Comparison of ENCODE assay signal across 1 cellular context in the genomic region with DNA sequence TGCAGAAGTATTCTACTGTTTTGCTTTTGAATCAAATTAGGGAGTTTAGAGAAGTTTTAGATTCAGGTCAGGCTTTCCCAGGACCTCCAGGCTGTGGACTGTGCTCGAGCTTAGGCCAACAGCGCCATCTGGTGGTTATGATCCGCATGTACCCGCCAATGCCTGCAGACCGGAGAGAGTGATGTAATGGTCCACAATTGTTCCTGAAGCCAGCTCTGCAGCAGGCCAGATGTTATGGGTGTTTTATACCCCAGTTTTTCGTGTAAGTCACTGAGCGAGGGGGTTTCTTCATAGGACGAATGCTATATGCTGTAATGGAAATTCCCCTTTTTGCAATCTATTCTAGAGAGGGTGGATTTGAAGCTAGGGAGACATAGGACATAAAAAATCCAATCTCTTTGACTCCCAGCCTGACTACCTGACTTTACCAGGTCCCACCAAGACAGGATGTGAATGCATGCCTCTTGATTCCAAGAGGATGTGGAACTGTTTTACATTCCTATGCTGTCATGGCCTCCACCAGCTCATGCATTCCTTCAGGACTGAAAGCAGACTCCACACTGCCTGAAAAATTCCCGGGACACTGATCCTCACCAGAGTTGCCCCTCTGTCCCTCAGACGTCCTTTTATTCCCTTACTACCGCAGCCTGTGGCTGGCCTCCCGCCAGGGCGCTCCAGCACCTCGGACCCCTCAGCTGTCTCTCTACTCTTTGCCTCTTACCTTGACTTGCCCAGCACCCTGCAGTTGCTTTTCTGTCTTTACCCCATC.
TF ChIP-seq lines count a peak whose summit lies in the region.

No MANE protein-coding gene starts in this region.

TF ChIP-seq in HepG2, 621 proteins besides CTCF, POLR2A, EP300 and RAD21 (continued from another document and continues in another):
- TF ChIP-seq, protein P1, sequence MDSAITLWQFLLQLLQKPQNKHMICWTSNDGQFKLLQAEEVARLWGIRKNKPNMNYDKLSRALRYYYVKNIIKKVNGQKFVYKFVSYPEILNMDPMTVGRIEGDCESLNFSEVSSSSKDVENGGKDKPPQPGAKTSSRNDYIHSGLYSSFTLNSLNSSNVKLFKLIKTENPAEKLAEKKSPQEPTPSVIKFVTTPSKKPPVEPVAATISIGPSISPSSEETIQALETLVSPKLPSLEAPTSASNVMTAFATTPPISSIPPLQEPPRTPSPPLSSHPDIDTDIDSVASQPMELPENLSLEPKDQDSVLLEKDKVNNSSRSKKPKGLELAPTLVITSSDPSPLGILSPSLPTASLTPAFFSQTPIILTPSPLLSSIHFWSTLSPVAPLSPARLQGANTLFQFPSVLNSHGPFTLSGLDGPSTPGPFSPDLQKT (CRISPR knock-in tag; IDR thresholded peaks at IDR 0.05; ENCODE audit: borderline replicate concordance): no peak
- no peak for TF ChIP-seq HDAC6 (IDR thresholded peaks at IDR 0.05; ENCODE audit: low read depth, low read length)
- no peak for TF ChIP-seq ZNF460 (CRISPR knock-in tag; IDR thresholded peaks at IDR 0.05; ENCODE audit: borderline replicate concordance)
- TF ChIP-seq POLR2AphosphoS5 (IDR thresholded peaks at IDR 0.05; ENCODE audit: low read depth, low read length): no peak
- no peak for TF ChIP-seq SRSF1 (optimal IDR thresholded peaks at IDR 0.05; ENCODE audit: low read depth, low read length)
- no peak for TF ChIP-seq ASH2L (IDR thresholded peaks at IDR 0.05; ENCODE audit: insufficient read length, low read depth, low read length)
- no peak for TF ChIP-seq ZNF788 (CRISPR knock-in tag; IDR thresholded peaks at IDR 0.05; ENCODE audit: borderline replicate concordance)
- TF ChIP-seq, protein P2, sequence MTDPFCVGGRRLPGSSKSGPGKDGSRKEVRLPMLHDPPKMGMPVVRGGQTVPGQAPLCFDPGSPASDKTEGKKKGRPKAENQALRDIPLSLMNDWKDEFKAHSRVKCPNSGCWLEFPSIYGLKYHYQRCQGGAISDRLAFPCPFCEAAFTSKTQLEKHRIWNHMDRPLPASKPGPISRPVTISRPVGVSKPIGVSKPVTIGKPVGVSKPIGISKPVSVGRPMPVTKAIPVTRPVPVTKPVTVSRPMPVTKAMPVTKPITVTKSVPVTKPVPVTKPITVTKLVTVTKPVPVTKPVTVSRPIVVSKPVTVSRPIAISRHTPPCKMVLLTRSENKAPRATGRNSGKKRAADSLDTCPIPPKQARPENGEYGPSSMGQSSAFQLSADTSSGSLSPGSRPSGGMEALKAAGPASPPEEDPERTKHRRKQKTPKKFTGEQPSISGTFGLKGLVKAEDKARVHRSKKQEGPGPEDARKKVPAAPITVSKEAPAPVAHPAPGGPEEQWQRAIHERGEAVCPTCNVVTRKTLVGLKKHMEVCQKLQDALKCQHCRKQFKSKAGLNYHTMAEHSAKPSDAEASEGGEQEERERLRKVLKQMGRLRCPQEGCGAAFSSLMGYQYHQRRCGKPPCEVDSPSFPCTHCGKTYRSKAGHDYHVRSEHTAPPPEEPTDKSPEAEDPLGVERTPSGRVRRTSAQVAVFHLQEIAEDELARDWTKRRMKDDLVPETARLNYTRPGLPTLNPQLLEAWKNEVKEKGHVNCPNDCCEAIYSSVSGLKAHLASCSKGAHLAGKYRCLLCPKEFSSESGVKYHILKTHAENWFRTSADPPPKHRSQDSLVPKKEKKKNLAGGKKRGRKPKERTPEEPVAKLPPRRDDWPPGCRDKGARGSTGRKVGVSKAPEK (CRISPR knock-in tag; IDR thresholded peaks at IDR 0.05; ENCODE audit: borderline replicate concordance): 0 out of 2 replicates have a peak, but pooled peaks have one; percentile 61
- TF ChIP-seq, protein P3, sequence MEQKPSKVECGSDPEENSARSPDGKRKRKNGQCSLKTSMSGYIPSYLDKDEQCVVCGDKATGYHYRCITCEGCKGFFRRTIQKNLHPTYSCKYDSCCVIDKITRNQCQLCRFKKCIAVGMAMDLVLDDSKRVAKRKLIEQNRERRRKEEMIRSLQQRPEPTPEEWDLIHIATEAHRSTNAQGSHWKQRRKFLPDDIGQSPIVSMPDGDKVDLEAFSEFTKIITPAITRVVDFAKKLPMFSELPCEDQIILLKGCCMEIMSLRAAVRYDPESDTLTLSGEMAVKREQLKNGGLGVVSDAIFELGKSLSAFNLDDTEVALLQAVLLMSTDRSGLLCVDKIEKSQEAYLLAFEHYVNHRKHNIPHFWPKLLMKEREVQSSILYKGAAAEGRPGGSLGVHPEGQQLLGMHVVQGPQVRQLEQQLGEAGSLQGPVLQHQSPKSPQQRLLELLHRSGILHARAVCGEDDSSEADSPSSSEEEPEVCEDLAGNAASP (CRISPR knock-in tag; IDR thresholded peaks at IDR 0.05; ENCODE audit: borderline replicate concordance): no peak
- TF ChIP-seq FOSL1 (CRISPR knock-in tag; IDR thresholded peaks at IDR 0.05; ENCODE audit: borderline replicate concordance): no peak
- TF ChIP-seq MAFK (conservative IDR thresholded peaks at IDR 0.05 in 1 of 2, IDR thresholded peaks at IDR 0.05 in 1 of 2; ENCODE audit: low read length in 2 of 2): 0 out of 4 replicates have a peak, but pooled peaks of 1 of the 2 experiments have one; percentile 6
- TF ChIP-seq, protein P4, sequence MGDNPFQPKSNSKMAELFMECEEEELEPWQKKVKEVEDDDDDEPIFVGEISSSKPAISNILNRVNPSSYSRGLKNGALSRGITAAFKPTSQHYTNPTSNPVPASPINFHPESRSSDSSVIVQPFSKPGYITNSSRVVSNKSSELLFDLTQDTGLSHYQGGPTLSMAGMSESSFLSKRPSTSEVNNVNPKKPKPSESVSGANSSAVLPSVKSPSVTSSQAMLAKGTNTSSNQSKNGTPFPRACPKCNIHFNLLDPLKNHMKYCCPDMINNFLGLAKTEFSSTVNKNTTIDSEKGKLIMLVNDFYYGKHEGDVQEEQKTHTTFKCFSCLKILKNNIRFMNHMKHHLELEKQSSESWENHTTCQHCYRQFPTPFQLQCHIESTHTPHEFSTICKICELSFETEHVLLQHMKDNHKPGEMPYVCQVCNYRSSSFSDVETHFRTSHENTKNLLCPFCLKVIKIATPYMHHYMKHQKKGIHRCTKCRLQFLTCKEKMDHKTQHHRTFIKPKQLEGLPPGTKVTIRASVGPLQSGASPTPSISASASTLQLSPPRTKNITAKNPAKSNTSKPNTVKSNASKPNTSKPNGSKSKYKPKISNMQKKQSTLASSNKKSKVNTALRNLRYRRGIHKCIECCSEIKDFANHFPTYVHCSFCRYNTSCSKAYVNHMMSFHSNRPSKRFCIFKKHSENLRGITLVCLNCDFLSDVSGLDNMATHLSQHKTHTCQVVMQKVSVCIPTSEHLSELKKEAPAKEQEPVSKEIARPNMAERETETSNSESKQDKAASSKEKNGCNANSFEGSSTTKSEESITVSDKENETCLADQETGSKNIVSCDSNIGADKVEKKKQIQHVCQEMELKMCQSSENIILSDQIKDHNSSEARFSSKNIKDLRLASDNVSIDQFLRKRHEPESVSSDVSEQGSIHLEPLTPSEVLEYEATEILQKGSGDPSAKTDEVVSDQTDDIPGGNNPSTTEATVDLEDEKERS (CRISPR knock-in tag; IDR thresholded peaks at IDR 0.05): 0 out of 2 replicates have a peak, but pooled peaks have one; percentile 57
- no peak for TF ChIP-seq HOXA7 (CRISPR knock-in tag; IDR thresholded peaks at IDR 0.05)
- TF ChIP-seq SMAD1 (CRISPR knock-in tag; IDR thresholded peaks at IDR 0.05; ENCODE audit: borderline replicate concordance, low read depth): no peak
- TF ChIP-seq, protein P5, sequence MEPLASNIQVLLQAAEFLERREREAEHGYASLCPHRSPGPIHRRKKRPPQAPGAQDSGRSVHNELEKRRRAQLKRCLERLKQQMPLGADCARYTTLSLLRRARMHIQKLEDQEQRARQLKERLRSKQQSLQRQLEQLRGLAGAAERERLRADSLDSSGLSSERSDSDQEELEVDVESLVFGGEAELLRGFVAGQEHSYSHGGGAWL (CRISPR knock-in tag; IDR thresholded peaks at IDR 0.05): no peak
- no peak for TF ChIP-seq ZNF382 (CRISPR knock-in tag; IDR thresholded peaks at IDR 0.05; ENCODE audit: borderline replicate concordance)
- TF ChIP-seq FOXA1 (IDR thresholded peaks at IDR 0.05): no peak
- no peak for TF ChIP-seq FOXA1 (CRISPR knock-in tag; IDR thresholded peaks at IDR 0.05)
- no peak for TF ChIP-seq ZNF768 (CRISPR knock-in tag; IDR thresholded peaks at IDR 0.05)
- TF ChIP-seq ZNF33A (CRISPR knock-in tag; IDR thresholded peaks at IDR 0.05; ENCODE audit: borderline replicate concordance): no peak
- TF ChIP-seq, protein P6, sequence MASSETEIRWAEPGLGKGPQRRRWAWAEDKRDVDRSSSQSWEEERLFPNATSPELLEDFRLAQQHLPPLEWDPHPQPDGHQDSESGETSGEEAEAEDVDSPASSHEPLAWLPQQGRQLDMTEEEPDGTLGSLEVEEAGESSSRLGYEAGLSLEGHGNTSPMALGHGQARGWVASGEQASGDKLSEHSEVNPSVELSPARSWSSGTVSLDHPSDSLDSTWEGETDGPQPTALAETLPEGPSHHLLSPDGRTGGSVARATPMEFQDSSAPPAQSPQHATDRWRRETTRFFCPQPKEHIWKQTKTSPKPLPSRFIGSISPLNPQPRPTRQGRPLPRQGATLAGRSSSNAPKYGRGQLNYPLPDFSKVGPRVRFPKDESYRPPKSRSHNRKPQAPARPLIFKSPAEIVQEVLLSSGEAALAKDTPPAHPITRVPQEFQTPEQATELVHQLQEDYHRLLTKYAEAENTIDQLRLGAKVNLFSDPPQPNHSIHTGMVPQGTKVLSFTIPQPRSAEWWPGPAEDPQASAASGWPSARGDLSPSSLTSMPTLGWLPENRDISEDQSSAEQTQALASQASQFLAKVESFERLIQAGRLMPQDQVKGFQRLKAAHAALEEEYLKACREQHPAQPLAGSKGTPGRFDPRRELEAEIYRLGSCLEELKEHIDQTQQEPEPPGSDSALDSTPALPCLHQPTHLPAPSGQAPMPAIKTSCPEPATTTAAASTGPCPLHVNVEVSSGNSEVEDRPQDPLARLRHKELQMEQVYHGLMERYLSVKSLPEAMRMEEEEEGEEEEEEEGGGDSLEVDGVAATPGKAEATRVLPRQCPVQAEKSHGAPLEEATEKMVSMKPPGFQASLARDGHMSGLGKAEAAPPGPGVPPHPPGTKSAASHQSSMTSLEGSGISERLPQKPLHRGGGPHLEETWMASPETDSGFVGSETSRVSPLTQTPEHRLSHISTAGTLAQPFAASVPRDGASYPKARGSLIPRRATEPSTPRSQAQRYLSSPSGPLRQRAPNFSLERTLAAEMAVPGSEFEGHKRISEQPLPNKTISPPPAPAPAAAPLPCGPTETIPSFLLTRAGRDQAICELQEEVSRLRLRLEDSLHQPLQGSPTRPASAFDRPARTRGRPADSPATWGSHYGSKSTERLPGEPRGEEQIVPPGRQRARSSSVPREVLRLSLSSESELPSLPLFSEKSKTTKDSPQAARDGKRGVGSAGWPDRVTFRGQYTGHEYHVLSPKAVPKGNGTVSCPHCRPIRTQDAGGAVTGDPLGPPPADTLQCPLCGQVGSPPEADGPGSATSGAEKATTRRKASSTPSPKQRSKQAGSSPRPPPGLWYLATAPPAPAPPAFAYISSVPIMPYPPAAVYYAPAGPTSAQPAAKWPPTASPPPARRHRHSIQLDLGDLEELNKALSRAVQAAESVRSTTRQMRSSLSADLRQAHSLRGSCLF (CRISPR knock-in tag; IDR thresholded peaks at IDR 0.05; ENCODE audit: borderline replicate concordance): no peak
- no peak for TF ChIP-seq HDAC2 (CRISPR knock-in tag; IDR thresholded peaks at IDR 0.05)
- TF ChIP-seq, protein P7, sequence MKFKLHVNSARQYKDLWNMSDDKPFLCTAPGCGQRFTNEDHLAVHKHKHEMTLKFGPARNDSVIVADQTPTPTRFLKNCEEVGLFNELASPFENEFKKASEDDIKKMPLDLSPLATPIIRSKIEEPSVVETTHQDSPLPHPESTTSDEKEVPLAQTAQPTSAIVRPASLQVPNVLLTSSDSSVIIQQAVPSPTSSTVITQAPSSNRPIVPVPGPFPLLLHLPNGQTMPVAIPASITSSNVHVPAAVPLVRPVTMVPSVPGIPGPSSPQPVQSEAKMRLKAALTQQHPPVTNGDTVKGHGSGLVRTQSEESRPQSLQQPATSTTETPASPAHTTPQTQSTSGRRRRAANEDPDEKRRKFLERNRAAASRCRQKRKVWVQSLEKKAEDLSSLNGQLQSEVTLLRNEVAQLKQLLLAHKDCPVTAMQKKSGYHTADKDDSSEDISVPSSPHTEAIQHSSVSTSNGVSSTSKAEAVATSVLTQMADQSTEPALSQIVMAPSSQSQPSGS (CRISPR knock-in tag; IDR thresholded peaks at IDR 0.05): peak; percentile 88
- 0 out of 2 replicates have a peak, but pooled peaks have one; percentile 14 for TF ChIP-seq ZNF614 (CRISPR knock-in tag; IDR thresholded peaks at IDR 0.05; ENCODE audit: borderline replicate concordance)
- TF ChIP-seq ZNF792 (CRISPR knock-in tag; IDR thresholded peaks at IDR 0.05): no peak
- TF ChIP-seq RBAK (CRISPR knock-in tag; IDR thresholded peaks at IDR 0.05): 0 out of 2 replicates have a peak, but pooled peaks have one; percentile 18
- TF ChIP-seq NCOA5 (CRISPR knock-in tag; IDR thresholded peaks at IDR 0.05): no peak
- no peak for TF ChIP-seq ZNF431 (CRISPR knock-in tag; IDR thresholded peaks at IDR 0.05; ENCODE audit: borderline replicate concordance, low read depth)
- TF ChIP-seq TEAD3 (CRISPR knock-in tag; optimal IDR thresholded peaks at IDR 0.05; ENCODE audit: borderline replicate concordance): peak; percentile 39
- no peak for TF ChIP-seq ZNF749 (CRISPR knock-in tag; IDR thresholded peaks at IDR 0.05; ENCODE audit: borderline replicate concordance)
- no peak for TF ChIP-seq SATB2 (CRISPR knock-in tag; IDR thresholded peaks at IDR 0.05)
- TF ChIP-seq NR2F6 (IDR thresholded peaks at IDR 0.05): no peak
- no peak for TF ChIP-seq NR2F6 (CRISPR knock-in tag; IDR thresholded peaks at IDR 0.05)
- TF ChIP-seq ATF7 (IDR thresholded peaks at IDR 0.05): peak; percentile 47; the same call in 1 of the 2 replicates
- TF ChIP-seq ATF7 (CRISPR knock-in tag; IDR thresholded peaks at IDR 0.05): no peak
- no peak for TF ChIP-seq THAP11 (CRISPR knock-in tag; IDR thresholded peaks at IDR 0.05)
- no peak for TF ChIP-seq TOE1 (CRISPR knock-in tag; IDR thresholded peaks at IDR 0.05)
- TF ChIP-seq TEAD2 (CRISPR knock-in tag; IDR thresholded peaks at IDR 0.05): no peak
- TF ChIP-seq NPAS2 (CRISPR knock-in tag; IDR thresholded peaks at IDR 0.05; ENCODE audit: borderline replicate concordance): no peak
- TF ChIP-seq CEBPB (IDR thresholded peaks at IDR 0.05; ENCODE audit: borderline replicate concordance, low read depth, low read length): peak; percentile 73; the same call in 1 of the 2 replicates
- no peak for TF ChIP-seq ZMYM3 (CRISPR knock-in tag; IDR thresholded peaks at IDR 0.05)
- TF ChIP-seq MBD4 (IDR thresholded peaks at IDR 0.05; ENCODE audit: borderline replicate concordance, low read length): no peak
